1 cellular context compared by ENCODE assay signal in genomic region chr7:87059525-87060287, GRCh38.
TF ChIP-seq lines count a peak whose summit lies in the region.

Gene ELAPOR2 (minus strand): TSS chr7:87059654. CDS start chr7:87059513, 141 bp downstream.

TF ChIP-seq in HEK293, 187 proteins besides CTCF, POLR2A, EP300 and RAD21 (continued from another document):
- TF ChIP-seq PRDM2 (tag by site-specific recombination; IDR thresholded peaks at IDR 0.05; ENCODE audit: borderline replicate concordance): no peak
- TF ChIP-seq ZNF184 (tag by site-specific recombination; IDR thresholded peaks at IDR 0.05): no peak
- TF ChIP-seq AEBP2 (tag by site-specific recombination; IDR thresholded peaks at IDR 0.05; ENCODE audit: borderline replicate concordance): no peak
- 0 out of 2 replicates have a peak, but pooled peaks have one; percentile 22 for TF ChIP-seq ZNF518A (tag by site-specific recombination; conservative IDR thresholded peaks at IDR 0.05; ENCODE audit: low read depth)
- 0 out of 2 replicates have a peak, but pooled peaks have one; percentile 25 for TF ChIP-seq ZNF610 (tag by site-specific recombination; IDR thresholded peaks at IDR 0.05; ENCODE audit: borderline replicate concordance)
- no peak for TF ChIP-seq ZNF37A (tag by site-specific recombination; IDR thresholded peaks at IDR 0.05)
- TF ChIP-seq ELK4 (IDR thresholded peaks at IDR 0.05; ENCODE audit: borderline replicate concordance, low read depth, low read length): no peak
- 0 out of 2 replicates have a peak, but pooled peaks have one; percentile 50 for TF ChIP-seq ZNF2 (tag by site-specific recombination; IDR thresholded peaks at IDR 0.05)
- TF ChIP-seq ZFP69B (tag by site-specific recombination; IDR thresholded peaks at IDR 0.05): no peak
- no peak for TF ChIP-seq ZNF280C (tag by site-specific recombination; IDR thresholded peaks at IDR 0.05)
- TF ChIP-seq ZNF274 (IDR thresholded peaks at IDR 0.05; ENCODE audit: low read length): no peak
- no peak for TF ChIP-seq ZNF274 (tag by site-specific recombination; IDR thresholded peaks at IDR 0.05; ENCODE audit: borderline replicate concordance)
- 0 out of 2 replicates have a peak, but pooled peaks have one; percentile 30 for TF ChIP-seq REPIN1 (tag by site-specific recombination; IDR thresholded peaks at IDR 0.05; ENCODE audit: low read depth)
- TF ChIP-seq ZFHX2 (tag by site-specific recombination; conservative IDR thresholded peaks at IDR 0.05): no peak
- no peak for TF ChIP-seq ZNF292 (tag by site-specific recombination; IDR thresholded peaks at IDR 0.05; ENCODE audit: borderline replicate concordance, low read depth)
- TF ChIP-seq ZNF488 (tag by site-specific recombination; IDR thresholded peaks at IDR 0.05): no peak
- no peak for TF ChIP-seq SP3 (tag by site-specific recombination; IDR thresholded peaks at IDR 0.05)
- no peak for TF ChIP-seq ZNF416 (tag by site-specific recombination; IDR thresholded peaks at IDR 0.05)
- no peak for TF ChIP-seq ZNF560 (tag by site-specific recombination; IDR thresholded peaks at IDR 0.05; ENCODE audit: borderline replicate concordance)
- TF ChIP-seq OSR2 (tag by site-specific recombination; IDR thresholded peaks at IDR 0.05): no peak
- no peak; the same call in 1 of the 2 replicates for TF ChIP-seq ZNF777 (tag by site-specific recombination; IDR thresholded peaks at IDR 0.05; ENCODE audit: borderline replicate concordance)
- no peak for TF ChIP-seq ZNF248 (tag by site-specific recombination; IDR thresholded peaks at IDR 0.05)
- no peak; the same call in 1 of the 2 replicates for TF ChIP-seq GLIS1 (tag by site-specific recombination; IDR thresholded peaks at IDR 0.05)
- TF ChIP-seq ZNF623 (tag by site-specific recombination; IDR thresholded peaks at IDR 0.05): no peak
- TF ChIP-seq ZNF114 (tag by site-specific recombination; IDR thresholded peaks at IDR 0.05): no peak
- TF ChIP-seq ZNF169 (tag by site-specific recombination; IDR thresholded peaks at IDR 0.05): no peak
- TF ChIP-seq ZNF776 (tag by site-specific recombination; IDR thresholded peaks at IDR 0.05; ENCODE audit: borderline replicate concordance): no peak
- peak; percentile 89 for TF ChIP-seq IKZF3 (tag by site-specific recombination; IDR thresholded peaks at IDR 0.05)
- no peak for TF ChIP-seq ZNF785 (tag by site-specific recombination; IDR thresholded peaks at IDR 0.05)
- no peak for TF ChIP-seq ZNF585B (tag by site-specific recombination; IDR thresholded peaks at IDR 0.05)
- no peak for TF ChIP-seq ZNF658 (tag by site-specific recombination; IDR thresholded peaks at IDR 0.05)
- TF ChIP-seq ZBTB1 (tag by site-specific recombination; IDR thresholded peaks at IDR 0.05): no peak
- no peak for TF ChIP-seq ZNF449 (tag by site-specific recombination; IDR thresholded peaks at IDR 0.05)
- TF ChIP-seq BCL6B (tag by site-specific recombination; IDR thresholded peaks at IDR 0.05): no peak
